1 cellular context compared by ENCODE assay signal in genomic region chr10:123140164-123140982, GRCh38.
A peak's percentile ranks its signal among the peaks of the same experiment; 100 is the strongest.
TF ChIP-seq lines count a peak whose summit lies in the region.

No MANE protein-coding gene starts in this region.

TF ChIP-seq in neural cell, 6 proteins besides CTCF, POLR2A, EP300 and RAD21 (continued from another document):
- TF ChIP-seq REST (IDR thresholded peaks at IDR 0.05; ENCODE audit: borderline replicate concordance): no peak
- TF ChIP-seq TAF1 (IDR thresholded peaks at IDR 0.05; ENCODE audit: low read depth): no peak
- TF ChIP-seq MXI1 (conservative IDR thresholded peaks at IDR 0.05; ENCODE audit: poor library complexity, severe bottlenecking): no peak
- TF ChIP-seq POLR2AphosphoS5 (IDR thresholded peaks at IDR 0.05): no peak
- peak; percentile 69 for TF ChIP-seq EZH2 (IDR thresholded peaks at IDR 0.05; ENCODE audit: borderline replicate concordance, insufficient read depth, low read length, poor library complexity, severe bottlenecking)
